ENCODE assay signal across 8 cellular contexts in the genomic region with DNA sequence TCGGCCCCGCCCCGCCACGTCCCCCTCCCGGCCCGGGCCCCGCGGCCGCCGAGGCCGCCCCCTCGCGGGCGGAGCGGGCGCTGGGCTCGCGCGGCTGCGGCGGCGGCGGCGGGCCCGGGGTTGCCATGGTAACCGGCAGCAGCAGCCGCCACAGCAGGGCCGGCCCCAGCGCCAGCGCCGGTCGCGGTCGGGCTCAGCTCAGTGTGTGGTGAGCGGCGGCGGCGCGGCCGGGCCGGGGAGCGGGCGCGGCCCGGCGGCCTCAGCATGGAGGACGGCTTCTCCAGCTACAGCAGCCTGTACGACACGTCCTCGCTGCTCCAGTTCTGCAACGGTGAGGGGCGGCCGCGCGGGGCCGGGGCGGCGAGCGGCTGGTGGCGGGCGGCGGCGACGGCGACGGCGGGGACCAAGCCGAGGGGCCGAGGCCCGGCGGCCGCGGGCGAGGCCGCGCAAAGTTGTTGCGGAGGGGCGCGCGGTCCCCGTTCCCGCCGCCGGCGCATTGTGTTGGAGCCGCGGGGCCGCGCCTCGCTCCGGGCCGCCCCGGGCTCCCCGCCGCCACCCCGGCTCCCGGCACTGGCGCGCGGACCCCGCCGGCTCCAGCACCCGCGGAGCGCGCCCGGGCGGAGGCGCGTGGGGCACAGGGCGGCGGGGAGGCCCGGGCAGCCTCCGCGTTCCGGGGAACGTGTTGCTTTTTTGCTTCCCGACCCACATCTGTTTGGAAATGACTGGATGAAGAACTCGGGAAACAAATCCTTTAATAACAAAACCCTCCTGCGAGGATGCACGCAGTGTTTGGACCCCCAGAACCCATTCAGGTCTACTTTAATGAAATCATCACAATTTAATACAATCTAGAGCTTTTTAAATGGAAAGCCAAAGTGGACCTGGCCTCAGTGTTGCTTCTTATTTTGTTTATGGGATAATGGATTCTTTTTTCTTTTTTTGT. TPM values are rescaled to one million over a fixed set of nuclear protein-coding genes. Genes with fewer than 3 reads are reported as not detected.
DNase-seq lines count a peak whose midpoint lies in the region; ATAC-seq, FAIRE-seq and TF ChIP-seq lines count a peak whose summit lies in the region.

A gene with protein sequence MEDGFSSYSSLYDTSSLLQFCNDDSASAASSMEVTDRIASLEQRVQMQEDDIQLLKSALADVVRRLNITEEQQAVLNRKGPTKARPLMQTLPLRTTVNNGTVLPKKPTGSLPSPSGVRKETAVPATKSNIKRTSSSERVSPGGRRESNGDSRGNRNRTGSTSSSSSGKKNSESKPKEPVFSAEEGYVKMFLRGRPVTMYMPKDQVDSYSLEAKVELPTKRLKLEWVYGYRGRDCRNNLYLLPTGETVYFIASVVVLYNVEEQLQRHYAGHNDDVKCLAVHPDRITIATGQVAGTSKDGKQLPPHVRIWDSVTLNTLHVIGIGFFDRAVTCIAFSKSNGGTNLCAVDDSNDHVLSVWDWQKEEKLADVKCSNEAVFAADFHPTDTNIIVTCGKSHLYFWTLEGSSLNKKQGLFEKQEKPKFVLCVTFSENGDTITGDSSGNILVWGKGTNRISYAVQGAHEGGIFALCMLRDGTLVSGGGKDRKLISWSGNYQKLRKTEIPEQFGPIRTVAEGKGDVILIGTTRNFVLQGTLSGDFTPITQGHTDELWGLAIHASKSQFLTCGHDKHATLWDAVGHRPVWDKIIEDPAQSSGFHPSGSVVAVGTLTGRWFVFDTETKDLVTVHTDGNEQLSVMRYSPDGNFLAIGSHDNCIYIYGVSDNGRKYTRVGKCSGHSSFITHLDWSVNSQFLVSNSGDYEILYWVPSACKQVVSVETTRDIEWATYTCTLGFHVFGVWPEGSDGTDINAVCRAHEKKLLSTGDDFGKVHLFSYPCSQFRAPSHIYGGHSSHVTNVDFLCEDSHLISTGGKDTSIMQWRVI (plus strand): TSS at position 201 of the 943 bp plus-strand sequence. CDS start 64 bp downstream, at position 265.

- peak within 1 kb of the TSS; percentile 45 for H3K9ac ChIP-seq in mucosa of stomach (ENCODE audit: low read length)

- H3K4me1 ChIP-seq in BE2C: peaks cover 6% of the 10 kb centered on the region; the same call in 1 of the 2 replicates
- H3K4me1 ChIP-seq in esophagus (ENCODE audit: control insufficient read depth in 2 of 2, insufficient read depth in 2 of 2, low read length in 1 of 2): peaks cover 0 to 4% of the 10 kb centered on the region in 2 donors
- no peaks in the 10 kb centered on the region for H3K4me1 ChIP-seq in mucosa of stomach (ENCODE audit: control insufficient read depth, insufficient read depth, low read length)

- no peaks in the 10 kb centered on the region for H3K27me3 ChIP-seq in BE2C
- H3K27me3 ChIP-seq in esophagus (ENCODE audit: control insufficient read depth in 1 of 2, insufficient read depth in 2 of 2, low read length in 2 of 2): no peaks in the 10 kb centered on the region
- peaks cover 38% of the 10 kb centered on the region for H3K27me3 ChIP-seq in mucosa of stomach (ENCODE audit: control insufficient read depth, insufficient read depth, low read length)

- 0 to 1% methylated on average over 77 to 121 of the region's 121 CpGs for WGBS in esophagus, 2 donors

- no peaks in the 10 kb centered on the region for H3K9me3 ChIP-seq in BE2C
- H3K9me3 ChIP-seq in esophagus (ENCODE audit: control insufficient read depth in 2 of 2, insufficient read depth in 1 of 2, low read depth in 1 of 2, low read length in 1 of 2): no peaks in the 10 kb centered on the region
- no peaks in the 10 kb centered on the region for H3K9me3 ChIP-seq in mucosa of stomach (ENCODE audit: control insufficient read depth, low read length)

- DNase-seq in BE2C: peak; percentile 94
- peak; percentile 99 for DNase-seq in GM19239 (ENCODE audit: insufficient read length, low spot score)
- peak; percentile 35 for DNase-seq in NOMO-1 treated with dmso at 0.1 percent for 144 hours (lab: John Stamatoyannopoulos, UW; ENCODE audit: unreplicated experiment)
- peak; percentile 71 to 83 for DNase-seq in activated T-cell treated with anti-CD3 and anti-CD28 coated beads, Interleukin-2, amount 50 U/mL, for 48 hours
- peak; percentile 12 to 46 for DNase-seq in stimulated activated CD8-positive, alpha-beta memory T cell treated with anti-CD3 and anti-CD28 coated beads, Interleukin-4, amount 100 ng/mL, for 4 hours (ENCODE audit: low read depth in 2 of 2, low spot score in 1 of 2)

- TF ChIP-seq CTCF in BE2C (IDR thresholded peaks at IDR 0.05; ENCODE audit: low read depth, low read length): no peak

- FAIRE-seq in GM19239 (lab: Jason Lieb, UNC): no peak

- peak within 1 kb of the TSS; percentile 79 for H3K4me3 ChIP-seq in BE2C (ENCODE audit: low read depth, low read length)
- peak within 1 kb of the TSS; percentile 60 to 82 for H3K4me3 ChIP-seq in esophagus (ENCODE audit: low read depth in 1 of 2, low read length in 2 of 2)
- no peak within 1 kb of the TSS for H3K4me3 ChIP-seq in mucosa of stomach (ENCODE audit: low read length)

- peak within 1 kb of the TSS; percentile 74 to 82 for H3K27ac ChIP-seq in esophagus (ENCODE audit: low read depth in 2 of 2, low read length in 1 of 2)

- peak; percentile 44 for ATAC-seq in HG03378 (IDR thresholded peaks at IDR 0.05; ENCODE audit: unreplicated experiment)

- H3K36me3 ChIP-seq in BE2C: no peaks in the 10 kb centered on the region
- H3K36me3 ChIP-seq in esophagus (ENCODE audit: control insufficient read depth in 2 of 2, insufficient read depth in 2 of 2, low read length in 1 of 2): no peaks in the 10 kb centered on the region
- no peaks in the 10 kb centered on the region for H3K36me3 ChIP-seq in mucosa of stomach (ENCODE audit: control insufficient read depth, insufficient read depth, low read length)

RNA-seq across cellular contexts. Expression of the gene that starts here (rescaled TPM):
- polyA plus RNA-seq in BE2C (2012; ENCODE audit: insufficient read depth, insufficient read length, low read depth): 19.2 TPM
- polyA plus RNA-seq in esophagus: 1 to 10 TPM; 3.1 to 4.4 TPM

Comparison
In these comparisons a context has a peak if more than half of its experiments do, and no peak if none do; other contexts are left out.
1. DNase-seq: peak in every context shown above with its lines; median percentile 99 in GM19239; 94 in BE2C; 77 in activated T-cell treated with anti-CD3 and anti-CD28 coated beads, Interleukin-2, amount 50 U/mL, for 48 hours; 35 in NOMO-1 treated with dmso at 0.1 percent for 144 hours; 29 in stimulated activated CD8-positive, alpha-beta memory T cell treated with anti-CD3 and anti-CD28 coated beads, Interleukin-4, amount 100 ng/mL, for 4 hours.